In genomic region chr20:19619904-19620430, GRCh38 we compare ENCODE assay signal across 2 cellular contexts.
TF ChIP-seq lines count a peak whose summit lies in the region.

No MANE protein-coding gene starts in this region.

TF ChIP-seq in GM23338, 12 proteins besides CTCF, POLR2A, EP300 and RAD21:
- no peak for TF ChIP-seq ZNF331 (CRISPR knock-in tag; IDR thresholded peaks at IDR 0.05; ENCODE audit: low read depth)
- no peak for TF ChIP-seq ZNF114 (CRISPR knock-in tag; IDR thresholded peaks at IDR 0.05)
- TF ChIP-seq ETS1 (IDR thresholded peaks at IDR 0.05), result no peak
- TF ChIP-seq JUNB (IDR thresholded peaks at IDR 0.05; ENCODE audit: unreplicated experiment), result no peak
- TF ChIP-seq ZNF462 (CRISPR knock-in tag; IDR thresholded peaks at IDR 0.05), result no peak

TF ChIP-seq in H1, 55 proteins besides CTCF, POLR2A, EP300 and RAD21 (continued from another document):
- TF ChIP-seq PHF8 (conservative IDR thresholded peaks at IDR 0.05; ENCODE audit: low read depth, low read length), result no peak
- TF ChIP-seq POLR2AphosphoS5 (IDR thresholded peaks at IDR 0.05; ENCODE audit: low read depth, low read length), result no peak
